Comparison of ENCODE assay signal across 9 cellular contexts in the genomic region with DNA sequence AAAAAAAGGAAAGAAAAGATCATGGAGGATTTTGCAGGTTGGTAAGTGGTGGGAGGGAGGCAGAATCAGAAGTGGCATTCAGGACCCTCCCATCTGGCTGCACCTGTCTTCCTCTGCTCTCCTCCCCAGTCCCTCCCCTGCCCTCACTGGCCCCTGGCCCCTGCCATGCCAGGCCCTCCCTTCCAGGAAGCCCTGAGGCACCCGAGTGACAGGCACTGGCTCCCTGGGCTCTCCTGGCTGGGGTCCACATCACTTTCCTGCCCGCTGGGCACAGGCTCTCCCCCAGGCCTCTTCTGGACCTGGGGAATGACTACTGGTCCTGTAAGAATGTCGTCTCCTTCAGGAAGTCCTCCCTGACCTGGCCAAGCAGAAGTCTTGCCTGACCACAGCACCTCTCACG.
"Had no signal": no experiment of that assay in that cellular context is flagged by ENCODE, and none has a peak within 500 bp of the region (broad histone marks: within the 10 kb centered on the region; RNA-seq: fewer than 3 reads in every experiment).

No MANE protein-coding gene starts in this region.

- H3K4me1 ChIP-seq: HAP-1 had no signal

- H3K36me3 ChIP-seq: HAP-1 had no signal

- ATAC-seq: GM23338, HCT116, HepG2 had no signal

- H2AFZ ChIP-seq: GM23338 had no signal

- H3K4me3 ChIP-seq: GM23338, HAP-1 had no signal

- H3K27ac ChIP-seq: HL-60 had no signal

- DNase-seq: HFFc6, KBM-7 had no signal

- FAIRE-seq: H1, H54, HepG2 had no signal

- H3K4me2 ChIP-seq: GM23338 had no signal
